ENCODE assay signal across 18 cellular contexts in genomic region chr5:78602400-78602799, GRCh38. TPM values are rescaled to one million over a fixed set of nuclear protein-coding genes. Genes with fewer than 3 reads are reported as not detected.
DNase-seq lines count a peak whose midpoint lies in the region; ATAC-seq and TF ChIP-seq lines count a peak whose summit lies in the region.
"Had no signal": no experiment of that assay in that cellular context is flagged by ENCODE, and none has a peak within 500 bp of the region (broad histone marks: within the 10 kb centered on the region; RNA-seq: fewer than 3 reads in every experiment).

No MANE protein-coding gene starts in this region.

- H3K4me1 ChIP-seq in cardiac muscle cell (ENCODE audit: low read depth) (peaks cover 23% of the 10 kb centered on the region), muscle layer of duodenum (ENCODE audit: control insufficient read depth in 1 of 2, insufficient read depth in 2 of 2, low read length in 2 of 2) (peaks cover 15 to 26% of the 10 kb centered on the region in 2 donors), transverse colon (peaks cover 19 to 47% (median 34%) of the 10 kb centered on the region in 4 donors)

- CTCF ChIA-PET in activated CD4-positive, alpha-beta memory T cell treated with anti-CD3 and anti-CD28 coated beads, Interleukin-2, amount 10 ng/mL, durations not matched to agents 7 days and 5 days (lab: Charles Lee): no interaction called here

- DNase-seq in cardiac muscle cell (ENCODE audit: low read depth in 1 of 2, low spot score in 1 of 2) (no peak), left cardiac atrium (no peak), astrocyte of the spinal cord (ENCODE audit: low read depth, low spot score) (peak; percentile 41), transverse colon (no peak)
- no peak for DNase-seq in activated CD4-positive, alpha-beta memory T cell treated with anti-CD3 and anti-CD28 coated beads, Interleukin-2, amount 10 ng/mL, durations not matched to agents 7 days and 5 days
- no peak for DNase-seq in stimulated activated effector memory CD8-positive, alpha-beta T cell treated with anti-CD3 and anti-CD28 coated beads, Interleukin-12 subunit alpha, Interleukin-12 subunit beta, amount 100 ng/mL, for 72 hours (ENCODE audit: low spot score in 2 of 2)
- no peak for DNase-seq in stimulated activated CD4-positive, alpha-beta T cell treated with anti-CD3 and anti-CD28 coated beads, Interleukin-2, amount 100 ng/mL, for 48 hours
- DNase-seq: AML-193; CD4-positive, CD25-positive, alpha-beta regulatory T cell; MM.1S; NCI-H1105; NCI-H187; NCI-H2171; NCI-H446 treated with DMSO at 0.1 percent for 48 hours; NCI-H774; Peyer's patch; SHP77 treated with DMSO at 0.1 percent for 48 hours had no signal

- H3K27me3 ChIP-seq in cardiac muscle cell (no peaks in the 10 kb centered on the region), muscle layer of duodenum (ENCODE audit: low read depth, low read length) (no peaks in the 10 kb centered on the region), transverse colon (no peaks in the 10 kb centered on the region)
- H3K27me3 ChIP-seq: Peyer's patch had no signal

- ATAC-seq in left cardiac atrium: no peak
- no peak for ATAC-seq in stimulated activated effector memory CD8-positive, alpha-beta T cell treated with anti-CD3 and anti-CD28 coated beads, Interleukin-12 subunit alpha, Interleukin-12 subunit beta, amount 100 ng/mL, for 72 hours

- H3K9me3 ChIP-seq in cardiac muscle cell (ENCODE audit: low read depth) (no peaks in the 10 kb centered on the region), muscle layer of duodenum (ENCODE audit: control insufficient read depth in 1 of 2, low read length in 2 of 2) (no peaks in the 10 kb centered on the region), transverse colon (no peaks in the 10 kb centered on the region)
- H3K9me3 ChIP-seq: Peyer's patch had no signal

- no peak overlapping the region for H3K27ac Mint-ChIP-seq in activated CD4-positive, alpha-beta memory T cell treated with anti-CD3 and anti-CD28 coated beads, Interleukin-2, amount 10 ng/mL, durations not matched to agents 7 days and 5 days
- H3K27ac Mint-ChIP-seq in stimulated activated effector memory CD8-positive, alpha-beta T cell treated with anti-CD3 and anti-CD28 coated beads, Interleukin-12 subunit alpha, Interleukin-12 subunit beta, amount 100 ng/mL, for 72 hours: no peak overlapping the region
- H3K27ac Mint-ChIP-seq: CD4-positive, CD25-positive, alpha-beta regulatory T cell had no signal

- H3K36me3 ChIP-seq in cardiac muscle cell (peaks cover 7% of the 10 kb centered on the region), muscle layer of duodenum (ENCODE audit: control insufficient read depth in 1 of 2, insufficient read depth in 2 of 2, low read length in 2 of 2) (no peaks in the 10 kb centered on the region), transverse colon (no peaks in the 10 kb centered on the region)
- H3K36me3 ChIP-seq: Peyer's patch had no signal

- in situ Hi-C loops in astrocyte of the spinal cord (cut with HindIII; ENCODE audit: low sequenced_read_pairs): no loop called here
- in situ Hi-C loops in transverse colon (cut with MboI; ENCODE audit: low pct_ligation_motif_present in 1 of 4, low pct_unique_long_range_greater_than_20kb in 1 of 4, low sequenced_read_pairs in 3 of 4): no loop called here

- TF ChIP-seq POLR2A in transverse colon (IDR thresholded peaks at IDR 0.05): no peak

- TF ChIP-seq CTCF in cardiac muscle cell (IDR thresholded peaks at IDR 0.05; ENCODE audit: low read depth, low read length): no peak
- TF ChIP-seq CTCF in astrocyte of the spinal cord (IDR thresholded peaks at IDR 0.05; ENCODE audit: low read depth, low read length): no peak
- TF ChIP-seq CTCF in transverse colon (IDR thresholded peaks at IDR 0.05): no peak

- H3K27ac ChIP-seq in cardiac muscle cell (peak overlapping the region; percentile 71), muscle layer of duodenum (ENCODE audit: low read length) (peak overlapping the region; percentile 75), transverse colon (peak overlapping the region; percentile 50 to 79 (median 62))

- no peaks in the 10 kb centered on the region for H3K4me1 Mint-ChIP-seq in activated CD4-positive, alpha-beta memory T cell treated with anti-CD3 and anti-CD28 coated beads, Interleukin-2, amount 10 ng/mL, durations not matched to agents 7 days and 5 days
- H3K4me1 Mint-ChIP-seq in stimulated activated effector memory CD8-positive, alpha-beta T cell treated with anti-CD3 and anti-CD28 coated beads, Interleukin-12 subunit alpha, Interleukin-12 subunit beta, amount 100 ng/mL, for 72 hours: no peaks in the 10 kb centered on the region
- H3K4me1 Mint-ChIP-seq: CD4-positive, CD25-positive, alpha-beta regulatory T cell had no signal

- WGBS in transverse colon (ENCODE audit: low coverage in 1 of 2), 2 donors: 83 to 86% methylated on average over 1 to 2 of the region's 2 CpGs

- H3K4me3 ChIP-seq in cardiac muscle cell (no peak overlapping the region), astrocyte of the spinal cord (ENCODE audit: low read depth, low read length) (no peak overlapping the region), muscle layer of duodenum (ENCODE audit: low read depth in 1 of 2, low read length in 2 of 2) (no peak overlapping the region), transverse colon (no peak overlapping the region)
- H3K4me3 ChIP-seq: Peyer's patch had no signal

- H3K9me3 Mint-ChIP-seq in activated CD4-positive, alpha-beta memory T cell treated with anti-CD3 and anti-CD28 coated beads, Interleukin-2, amount 10 ng/mL, durations not matched to agents 7 days and 5 days: no peaks in the 10 kb centered on the region
- H3K9me3 Mint-ChIP-seq in stimulated activated effector memory CD8-positive, alpha-beta T cell treated with anti-CD3 and anti-CD28 coated beads, Interleukin-12 subunit alpha, Interleukin-12 subunit beta, amount 100 ng/mL, for 72 hours: no peaks in the 10 kb centered on the region

- POLR2A ChIA-PET in activated CD4-positive, alpha-beta memory T cell treated with anti-CD3 and anti-CD28 coated beads, Interleukin-2, amount 10 ng/mL, durations not matched to agents 7 days and 5 days (lab: Charles Lee): no interaction called here

- H3K36me3 Mint-ChIP-seq in activated CD4-positive, alpha-beta memory T cell treated with anti-CD3 and anti-CD28 coated beads, Interleukin-2, amount 10 ng/mL, durations not matched to agents 7 days and 5 days (ENCODE audit: low read depth): no peaks in the 10 kb centered on the region
- H3K36me3 Mint-ChIP-seq in stimulated activated effector memory CD8-positive, alpha-beta T cell treated with anti-CD3 and anti-CD28 coated beads, Interleukin-12 subunit alpha, Interleukin-12 subunit beta, amount 100 ng/mL, for 72 hours: no peaks in the 10 kb centered on the region
- H3K36me3 Mint-ChIP-seq: CD4-positive, CD25-positive, alpha-beta regulatory T cell had no signal

- H3K27me3 Mint-ChIP-seq in activated CD4-positive, alpha-beta memory T cell treated with anti-CD3 and anti-CD28 coated beads, Interleukin-2, amount 10 ng/mL, durations not matched to agents 7 days and 5 days: peaks cover 15% of the 10 kb centered on the region

- intact Hi-C loops in left cardiac atrium (cut with DNase I) (no loop called here), transverse colon (cut with DNase I; ENCODE audit: low total_unique reads) (no loop called here)

- no peak for TF ChIP-seq EP300 in transverse colon (IDR thresholded peaks at IDR 0.05; ENCODE audit: low read depth)

- H3K4me3 Mint-ChIP-seq in activated CD4-positive, alpha-beta memory T cell treated with anti-CD3 and anti-CD28 coated beads, Interleukin-2, amount 10 ng/mL, durations not matched to agents 7 days and 5 days: no peak overlapping the region
- no peak overlapping the region for H3K4me3 Mint-ChIP-seq in stimulated activated effector memory CD8-positive, alpha-beta T cell treated with anti-CD3 and anti-CD28 coated beads, Interleukin-12 subunit alpha, Interleukin-12 subunit beta, amount 100 ng/mL, for 72 hours
- H3K4me3 Mint-ChIP-seq: CD4-positive, CD25-positive, alpha-beta regulatory T cell had no signal

RNA-seq across cellular contexts. Expression of gene LHFPL2, which starts 46.2 kb away (rescaled TPM):
- total RNA-seq in cardiac muscle cell (126 TPM in 2 replicates), left cardiac atrium (10 to 100 TPM; 12.5 to 23.9 TPM), transverse colon (10 to 100 TPM; 34.4 to 79.6 (median 51.5) TPM)
- 96.6 and 101 TPM in 2 replicates for polyA plus RNA-seq in cardiac muscle cell
- total RNA-seq in activated CD4-positive, alpha-beta memory T cell treated with anti-CD3 and anti-CD28 coated beads, Interleukin-2, amount 10 ng/mL, durations not matched to agents 7 days and 5 days: under 1 TPM; 0.18 to 0.30 TPM

Comparison
In these comparisons a context has a peak if more than half of its experiments do, and no peak if none do; other contexts are left out.
1. RNA of gene LHFPL2, which starts 46.2 kb away (total RNA-seq): 126 TPM in cardiac muscle cell, 34.4 to 79.6 TPM in transverse colon and 12.5 to 23.9 TPM in left cardiac atrium; 0.18 to 0.30 TPM in activated CD4-positive, alpha-beta memory T cell treated with anti-CD3 and anti-CD28 coated beads, Interleukin-2, amount 10 ng/mL, durations not matched to agents 7 days and 5 days; every median in the first group is over 10 times any median in the second.
2. Peak in every context shown above with its lines, with median percentiles within 50 percentile points of each other: H3K27ac ChIP-seq.